16 cellular contexts compared by ENCODE assay signal in the genomic region with DNA sequence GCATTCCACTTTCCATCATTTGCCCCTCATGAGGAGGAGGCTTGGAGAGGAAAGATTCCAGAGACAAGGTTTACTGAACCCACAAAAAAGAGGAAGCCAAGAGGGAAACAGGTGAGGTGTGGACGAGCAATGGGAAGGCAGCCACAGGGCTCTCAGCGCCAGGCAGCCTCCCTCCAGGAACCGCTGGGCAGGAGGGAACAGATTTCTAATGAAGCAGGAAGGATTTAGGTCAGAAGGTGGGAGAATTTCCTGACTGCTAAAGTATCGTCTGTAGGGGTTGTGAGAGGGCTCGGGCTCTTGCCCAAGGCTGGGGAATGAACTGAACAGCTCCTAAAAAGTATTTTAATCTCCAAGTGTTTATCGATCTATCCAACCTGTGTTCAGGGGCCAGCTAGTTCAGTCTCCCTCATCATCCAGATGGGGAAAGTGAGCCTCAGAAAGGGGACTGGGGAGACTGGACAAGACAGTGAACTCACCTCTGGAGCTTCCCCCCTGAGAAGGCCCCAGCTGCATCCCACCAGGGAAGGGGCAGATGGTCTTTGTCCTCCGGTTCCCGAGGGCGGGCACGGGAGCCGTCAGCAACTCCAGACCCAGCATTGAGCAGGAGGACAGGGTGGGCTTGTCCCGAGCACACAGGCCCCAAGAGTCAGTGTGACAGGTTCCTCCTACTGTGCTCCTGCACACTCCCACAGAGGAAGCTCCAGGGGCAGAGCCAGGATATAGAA. TPM values are rescaled to one million over a fixed set of nuclear protein-coding genes. Genes with fewer than 3 reads are reported as not detected.
A peak's percentile ranks its signal among the peaks of the same experiment; 100 is the strongest.
DNase-seq lines count a peak whose midpoint lies in the region; ATAC-seq and TF ChIP-seq lines count a peak whose summit lies in the region.
"Had no signal": no experiment of that assay in that cellular context is flagged by ENCODE, and none has a peak within 500 bp of the region (broad histone marks: within the 10 kb centered on the region; RNA-seq: fewer than 3 reads in every experiment).

No MANE protein-coding gene starts in this region.

- peak overlapping the region in 4 of 5 experiments; percentile 38 to 83 (median 78) for H3K27ac Mint-ChIP-seq in brain
- no peak overlapping the region for H3K27ac Mint-ChIP-seq in T-helper 17 cell
- H3K27ac Mint-ChIP-seq: CD14-positive monocyte; naive thymus-derived CD4-positive, alpha-beta T cell had no signal

- H3K4me3 Mint-ChIP-seq in brain (no peak overlapping the region), T-helper 17 cell (no peak overlapping the region)
- H3K4me3 Mint-ChIP-seq: CD14-positive monocyte; naive thymus-derived CD4-positive, alpha-beta T cell had no signal

- H3K4me1 Mint-ChIP-seq in brain (peaks cover 63% of the 10 kb centered on the region), T-helper 17 cell (peaks cover 23% of the 10 kb centered on the region)
- H3K4me1 Mint-ChIP-seq: CD14-positive monocyte had no signal

- H3K36me3 Mint-ChIP-seq in brain (no peaks in the 10 kb centered on the region), T-helper 17 cell (ENCODE audit: low read depth) (no peaks in the 10 kb centered on the region)
- H3K36me3 Mint-ChIP-seq: CD14-positive monocyte; naive thymus-derived CD4-positive, alpha-beta T cell had no signal

- no peaks in the 10 kb centered on the region for H3K36me3 ChIP-seq in right atrium auricular region
- H3K36me3 ChIP-seq in mesodermal cell (ENCODE audit: control insufficient read depth, insufficient read depth, low read length), result peaks cover 4% of the 10 kb centered on the region
- H3K36me3 ChIP-seq in aorta (ENCODE audit: control insufficient read depth in 1 of 2, insufficient read depth in 2 of 2, low read length in 1 of 2), result no peaks in the 10 kb centered on the region
- H3K36me3 ChIP-seq: colonic mucosa, transverse colon had no signal

- H3K9me3 Mint-ChIP-seq in brain, result no peaks in the 10 kb centered on the region
- H3K9me3 Mint-ChIP-seq: CD14-positive monocyte had no signal

- no peaks in the 10 kb centered on the region for H3K27me3 ChIP-seq in right atrium auricular region
- no peaks in the 10 kb centered on the region for H3K27me3 ChIP-seq in aorta (ENCODE audit: control insufficient read depth in 1 of 2, insufficient read depth in 2 of 2, low read length in 1 of 2)
- H3K27me3 ChIP-seq: colonic mucosa, MG63, transverse colon had no signal

- 83 to 88% methylated on average over 5 to 9 of the region's 12 CpGs for WGBS in mesodermal cell (ENCODE audit: insufficient coverage in 2 of 2), 2 experiments
- WGBS in aorta, 2 donors, result 26 to 27% methylated on average over 12 of the region's 12 CpGs

- no peak for ATAC-seq in Right ventricle myocardium inferior
- ATAC-seq in aorta (ENCODE audit: low FRiP score), result no peak
- ATAC-seq in T-helper 17 cell, result no peak
- ATAC-seq: naive thymus-derived CD4-positive, alpha-beta T cell had no signal

- TF ChIP-seq CTCF in right atrium auricular region (IDR thresholded peaks at IDR 0.05) (no peak), brain (conservative IDR thresholded peaks at IDR 0.05) (no peak)

- H3K27ac ChIP-seq in right atrium auricular region, result peak overlapping the region; percentile 40 to 56
- H3K27ac ChIP-seq in mesodermal cell (ENCODE audit: low read depth, low read length, severe bottlenecking), result peak overlapping the region; percentile 62
- peak overlapping the region in 1 of 2 donors; percentile 43 for H3K27ac ChIP-seq in aorta (ENCODE audit: low read depth in 1 of 2, low read length in 2 of 2)
- H3K27ac ChIP-seq: colonic mucosa, transverse colon had no signal

- intact Hi-C loops in Right ventricle myocardium inferior (cut with DNase I) (no loop called here), aorta (cut with DNase I) (no loop called here)

- H3K4me1 ChIP-seq in right atrium auricular region (peaks cover 0 to 61% of the 10 kb centered on the region in 2 donors), mesodermal cell (ENCODE audit: control insufficient read depth, insufficient read depth, low read length, poor library complexity, severe bottlenecking) (peaks cover 80% of the 10 kb centered on the region), aorta (ENCODE audit: control insufficient read depth in 1 of 2, insufficient read depth in 2 of 2, low read length in 2 of 2) (peaks cover 4 to 13% of the 10 kb centered on the region in 2 donors)
- H3K4me1 ChIP-seq: colonic mucosa had no signal

- H3K4me3 ChIP-seq in right atrium auricular region (no peak overlapping the region), mesodermal cell (ENCODE audit: extremely low read depth, insufficient read depth, low read length, poor library complexity, severe bottlenecking) (no peak overlapping the region), aorta (ENCODE audit: low read length in 2 of 2) (no peak overlapping the region)
- H3K4me3 ChIP-seq: colonic mucosa, MG63, transverse colon had no signal

- no peak for DNase-seq in right atrium auricular region (ENCODE audit: low spot score)
- DNase-seq in Right ventricle myocardium inferior (ENCODE audit: missing footprints), result no peak
- DNase-seq in aorta, result peak; percentile 35 to 39
- DNase-seq in hepatic stellate cell (ENCODE audit: low spot score), result no peak
- DNase-seq in T-helper 17 cell, result no peak
- no peak for DNase-seq in EL
- DNase-seq: activated CD4-positive, alpha-beta T cell treated with anti-CD3 and anti-CD28 coated beads, Interleukin-2, amount 50 U/mL, for 4 hours; activated naive CD4-positive, alpha-beta T cell; colonic mucosa; MG63; naive thymus-derived CD4-positive, alpha-beta T cell; stimulated activated naive CD4-positive, alpha-beta T cell; transverse colon had no signal

- no peaks in the 10 kb centered on the region for H3K9me3 ChIP-seq in right atrium auricular region
- no peaks in the 10 kb centered on the region for H3K9me3 ChIP-seq in mesodermal cell (ENCODE audit: control insufficient read depth, low read length)
- H3K9me3 ChIP-seq in aorta (ENCODE audit: control insufficient read depth, low read length), result no peaks in the 10 kb centered on the region
- no peaks in the 10 kb centered on the region for H3K9me3 ChIP-seq in T-helper 17 cell (ENCODE audit: control insufficient read depth, low read length, poor library complexity, severe bottlenecking)
- H3K9me3 ChIP-seq: colonic mucosa, MG63, transverse colon had no signal

- H3K27me3 Mint-ChIP-seq in brain (peaks cover 5% of the 10 kb centered on the region), T-helper 17 cell (no peaks in the 10 kb centered on the region)
- H3K27me3 Mint-ChIP-seq: naive thymus-derived CD4-positive, alpha-beta T cell had no signal

RNA-seq across cellular contexts. Expression of a gene that starts 10.5 kb away (rescaled TPM):
- total RNA-seq in right atrium auricular region, result 10 to 100 TPM; 22.2 to 59.0 TPM
- 15.9 TPM for total RNA-seq in Right ventricle myocardium inferior
- 6.0 TPM for polyA plus RNA-seq in brain (ENCODE audit: insufficient read depth, low read depth, low replicate concordance)
- 126 TPM for polyA plus RNA-seq in mesodermal cell (2013, experiment 1 of 2)
- polyA plus RNA-seq in mesodermal cell (2013, experiment 2 of 2), result 114 TPM
- 100 to 1,000 TPM; 108 to 115 TPM for total RNA-seq in aorta
- polyA plus RNA-seq in aorta, result 100 to 1,000 TPM in 1 of 2 donors, 10 to 100 TPM in 1; 49.0 to 138 TPM
- total RNA-seq in T-helper 17 cell, result 1 to 10 TPM; 2.9 to 8.4 TPM

RNA-seq across cellular contexts. Expression of a gene that starts 55.3 kb away (rescaled TPM):
- 10 to 100 TPM; 11.8 to 23.5 TPM for total RNA-seq in right atrium auricular region
- 31.2 TPM for total RNA-seq in Right ventricle myocardium inferior
- polyA plus RNA-seq in brain (ENCODE audit: insufficient read depth, low read depth, low replicate concordance), result 40.5 TPM
- 6.7 TPM for polyA plus RNA-seq in mesodermal cell (2013, experiment 1 of 2)
- 7.2 TPM for polyA plus RNA-seq in mesodermal cell (2013, experiment 2 of 2)
- total RNA-seq in aorta, result 10 to 100 TPM; 12.9 to 16.4 TPM
- polyA plus RNA-seq in aorta, result 10 to 100 TPM; 10.5 to 19.2 TPM
- total RNA-seq in T-helper 17 cell, result 1 to 10 TPM; 3.7 to 5.6 TPM

RNA-seq across cellular contexts. Expression of a gene that starts 57.8 kb away (rescaled TPM):
- 10 to 100 TPM; 27.3 to 36.1 TPM for total RNA-seq in right atrium auricular region
- 22.3 TPM for total RNA-seq in Right ventricle myocardium inferior
- polyA plus RNA-seq in brain (ENCODE audit: insufficient read depth, low read depth, low replicate concordance), result 37.7 TPM
- 35.5 TPM for polyA plus RNA-seq in mesodermal cell (2013, experiment 1 of 2)
- 28.0 TPM for polyA plus RNA-seq in mesodermal cell (2013, experiment 2 of 2)
- 10 to 100 TPM; 72.6 to 91.9 TPM for total RNA-seq in aorta
- 10 to 100 TPM in 1 of 2 donors, 1 to 10 TPM in 1; 8.6 to 45.5 TPM for polyA plus RNA-seq in aorta
- 10 to 100 TPM; 47.6 to 52.6 TPM for total RNA-seq in T-helper 17 cell

Comparison
In these comparisons a context has a peak if more than half of its experiments do, and no peak if none do; other contexts are left out.
1. DNase-seq: peak in aorta (2 of 2); none in right atrium auricular region (single experiment), Right ventricle myocardium inferior (single experiment), hepatic stellate cell (single experiment), T-helper 17 cell (0 of 3) and EL (single experiment).